1 cellular context compared by ENCODE assay signal in genomic region chr5:112951124-112951702, GRCh38.
TF ChIP-seq lines count a peak whose summit lies in the region.

No MANE protein-coding gene starts in this region.

TF ChIP-seq in GM12878, 131 proteins besides CTCF, POLR2A, EP300 and RAD21 (continued from another document):
- TF ChIP-seq MTA2 (IDR thresholded peaks at IDR 0.05; ENCODE audit: low read depth) (peak; percentile 82), RB1 (IDR thresholded peaks at IDR 0.05; ENCODE audit: borderline replicate concordance) (no peak), JUND (IDR thresholded peaks at IDR 0.05; ENCODE audit: low read depth, low read length) (no peak), ATF3 (IDR thresholded peaks at IDR 0.05; ENCODE audit: borderline replicate concordance, extremely low read depth, low read depth, low read length) (no peak), MLLT1 (IDR thresholded peaks at IDR 0.05) (peak; percentile 54; the same call in 1 of the 2 replicates), SMAD5 (IDR thresholded peaks at IDR 0.05; ENCODE audit: low read depth) (no peak), NFIC (IDR thresholded peaks at IDR 0.05; ENCODE audit: low read depth, low read length) (peak; percentile 86), CBFB (IDR thresholded peaks at IDR 0.05; ENCODE audit: low read depth) (peak; percentile 65; the same call in 1 of the 2 replicates), RFX5 (IDR thresholded peaks at IDR 0.05; ENCODE audit: low read depth, low read length) (no peak), MXI1 (IDR thresholded peaks at IDR 0.05; ENCODE audit: low read depth, low read length) (no peak), TCF7 (IDR thresholded peaks at IDR 0.05; ENCODE audit: borderline replicate concordance) (no peak), USF2 (IDR thresholded peaks at IDR 0.05; ENCODE audit: borderline replicate concordance, low read depth, low read length) (no peak), SPI1 (IDR thresholded peaks at IDR 0.05; ENCODE audit: borderline replicate concordance, insufficient read depth, low read depth, low read length) (no peak), CREB1 (IDR thresholded peaks at IDR 0.05; ENCODE audit: low read depth) (no peak), SMARCA5 (IDR thresholded peaks at IDR 0.05) (no peak), ZBTB11 (CRISPR knock-in tag; IDR thresholded peaks at IDR 0.05) (no peak), DPF2 (IDR thresholded peaks at IDR 0.05) (peak; percentile 56; the same call in 1 of the 2 replicates), STAT3 (IDR thresholded peaks at IDR 0.05; ENCODE audit: low read depth, low read length) (no peak), ATF7 (IDR thresholded peaks at IDR 0.05; ENCODE audit: low read depth) (peak; percentile 49; the same call in 1 of the 2 replicates), E4F1 (IDR thresholded peaks at IDR 0.05; ENCODE audit: borderline replicate concordance, partially characterized antibody) (no peak), FOS (IDR thresholded peaks at IDR 0.05; ENCODE audit: borderline replicate concordance, extremely low read depth, insufficient read length) (no peak), RAD51 (IDR thresholded peaks at IDR 0.05) (no peak), TCF3 (IDR thresholded peaks at IDR 0.05; ENCODE audit: borderline replicate concordance, insufficient read depth, low read depth, low read length) (peak; percentile 54; the same call in 1 of the 2 replicates), NBN (IDR thresholded peaks at IDR 0.05) (peak; percentile 64; the same call in 1 of the 2 replicates), JUNB (IDR thresholded peaks at IDR 0.05) (peak; percentile 87), ZBTB33 (IDR thresholded peaks at IDR 0.05) (no peak), EZH2 (IDR thresholded peaks at IDR 0.05; ENCODE audit: borderline replicate concordance, control insufficient read depth, low read depth, low read length) (no peak), NR2F1 (conservative IDR thresholded peaks at IDR 0.05) (peak; percentile 77), CREM (IDR thresholded peaks at IDR 0.05; ENCODE audit: low read depth) (peak; percentile 60), BCL3 (IDR thresholded peaks at IDR 0.05; ENCODE audit: borderline replicate concordance, insufficient read depth, low read depth, low read length, poor library complexity, severe bottlenecking) (peak; percentile 64), TCF12 (IDR thresholded peaks at IDR 0.05; ENCODE audit: low read depth, low read length) (peak; percentile 87), ZBED1 (IDR thresholded peaks at IDR 0.05; ENCODE audit: borderline replicate concordance) (0 out of 2 replicates have a peak, but pooled peaks have one; percentile 64), ZNF384 (IDR thresholded peaks at IDR 0.05; ENCODE audit: borderline replicate concordance, low read depth, low read length) (peak; percentile 66; the same call in 1 of the 2 replicates), ATF2 (IDR thresholded peaks at IDR 0.05; ENCODE audit: low read length) (peak; percentile 67), EED (IDR thresholded peaks at IDR 0.05; ENCODE audit: low read depth) (peak; percentile 80)
